Comparison of ENCODE assay signal across 8 cellular contexts in genomic region chr22:46072030-46072881, GRCh38.
DNase-seq lines count a peak whose midpoint lies in the region; ATAC-seq and TF ChIP-seq lines count a peak whose summit lies in the region.

No MANE protein-coding gene starts in this region.

- H3K4me1 ChIP-seq in iPS-20b (ENCODE audit: insufficient read depth, low read length) (peaks cover 3% of the 10 kb centered on the region; the same call in 1 of the 2 replicates), spleen (peaks cover 12 to 87% (median 82%) of the 10 kb centered on the region in 6 donors)

- H3K27ac ChIP-seq in 22Rv1 = peak overlapping the region; percentile 100
- no peak overlapping the region for H3K27ac ChIP-seq in iPS-20b (ENCODE audit: low read length)
- peak overlapping the region; percentile 73 to 98 (median 94) for H3K27ac ChIP-seq in spleen

- DNase-seq in GM19238 (ENCODE audit: insufficient read length, low spot score) (peak; percentile 52), astrocyte of the cerebellum (ENCODE audit: low read depth) (no peak), spleen (peak; percentile 90)

- H3K36me3 ChIP-seq in iPS-20b (ENCODE audit: insufficient read depth, low read depth, low read length) (no peaks in the 10 kb centered on the region), spleen (peaks cover 0 to 38% (median 5%) of the 10 kb centered on the region in 6 donors)

- in situ Hi-C loops in astrocyte of the cerebellum (cut with HindIII; ENCODE audit: low sequenced_read_pairs) = loop anchor here (10.0 kb wide), 1 partner anchor 67 kb away; no protein-coding TSS in a partner anchor

- no peaks in the 10 kb centered on the region for H3K9me3 ChIP-seq in iPS-20b (ENCODE audit: insufficient read depth, low read depth, low read length)
- H3K9me3 ChIP-seq in spleen = no peaks in the 10 kb centered on the region

- H3K27me3 ChIP-seq in iPS-20b (ENCODE audit: insufficient read depth, low read length) (peaks cover 91% of the 10 kb centered on the region), spleen (replicated peaks in 1 of 7) (peaks cover 0 to 3% (median 0%) of the 10 kb centered on the region in 7 donors)

- H3K4me3 ChIP-seq in astrocyte of the cerebellum (ENCODE audit: low read depth, low read length) (peak overlapping the region; percentile 98), iPS-20b (ENCODE audit: low read length) (peak overlapping the region; percentile 54), spleen (peak overlapping the region; percentile 47 to 97 (median 76))

- H3K9ac ChIP-seq in iPS-20b (ENCODE audit: low read depth, low read length) = no peak overlapping the region

- TF ChIP-seq CTCF in 22Rv1 (IDR thresholded peaks at IDR 0.05) (no peak), astrocyte of the cerebellum (IDR thresholded peaks at IDR 0.05; ENCODE audit: low read depth, low read length, missing control alignments) (no peak), spleen (IDR thresholded peaks at IDR 0.05 in 8 of 11, conservative IDR thresholded peaks at IDR 0.05 in 3 of 11) (no peak)

- 2 to 3% (median 2%) methylated on average over 28 to 91 of the region's 91 CpGs for WGBS in spleen, 5 donors

- peak in 1 of 3 donors; percentile 1 for TF ChIP-seq POLR2A in spleen (IDR thresholded peaks at IDR 0.05)

- intact Hi-C loops in spleen (cut with DNase I; ENCODE audit: low total_unique reads) = loop anchor here (10.0 kb wide), 1 partner anchor 67 kb away; no protein-coding TSS in a partner anchor

- no peak for ATAC-seq in GM21528 (IDR thresholded peaks at IDR 0.05; ENCODE audit: low FRiP score, unreplicated experiment)
- no peak for ATAC-seq in GM19463 (IDR thresholded peaks at IDR 0.05; ENCODE audit: unreplicated experiment)

TF ChIP-seq in PFSK-1, 5 proteins besides CTCF, POLR2A, EP300 and RAD21:
- no peak for TF ChIP-seq REST (IDR thresholded peaks at IDR 0.05; ENCODE audit: insufficient read depth in 1 of 2, low read depth in 2 of 2, low read length in 2 of 2)
- no peak for TF ChIP-seq TAF1 (IDR thresholded peaks at IDR 0.05; ENCODE audit: borderline replicate concordance, insufficient read depth, low read length)
- peak; percentile 14 for TF ChIP-seq FOXP2 (optimal IDR thresholded peaks at IDR 0.05; ENCODE audit: borderline replicate concordance, extremely low read depth, extremely low read length, insufficient read depth)
- TF ChIP-seq POLR2AphosphoS5 (IDR thresholded peaks at IDR 0.05; ENCODE audit: low read depth, low read length) = no peak
